ENCODE assay signal across 1 cellular context in the genomic region with DNA sequence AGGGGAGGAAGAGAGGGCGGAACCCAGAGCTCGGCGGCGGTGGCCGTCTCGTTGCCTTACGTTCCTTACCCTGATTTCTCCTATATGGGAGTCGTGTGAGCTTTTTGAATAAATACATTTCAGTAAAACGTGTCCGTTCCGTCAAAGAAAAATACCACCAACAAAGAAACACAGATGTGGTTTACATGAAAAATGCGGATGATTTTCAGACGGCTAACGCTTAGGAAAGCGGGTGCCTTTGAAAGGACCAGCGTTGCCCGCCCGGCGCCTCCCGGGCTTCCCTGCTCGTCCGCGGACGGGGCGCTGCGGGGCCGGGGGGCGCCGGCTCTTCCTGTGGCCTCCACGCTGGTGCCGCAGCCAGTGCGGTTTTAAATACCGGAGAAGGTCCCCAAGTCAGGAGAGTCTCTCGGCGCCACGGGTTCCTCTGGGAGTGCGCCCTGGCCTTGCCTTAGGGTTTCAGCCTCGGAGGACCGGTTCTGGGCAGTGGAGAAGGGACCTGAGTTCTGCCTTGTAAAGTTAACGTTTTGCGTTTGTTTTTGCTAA.
A peak's percentile ranks its signal among the peaks of the same experiment; 100 is the strongest.
TF ChIP-seq lines count a peak whose summit lies in the region.

No MANE protein-coding gene starts in this region.

TF ChIP-seq in GM12878, 131 proteins besides CTCF, POLR2A, EP300 and RAD21 (continued from another document and continues in another):
- TF ChIP-seq, protein P1, sequence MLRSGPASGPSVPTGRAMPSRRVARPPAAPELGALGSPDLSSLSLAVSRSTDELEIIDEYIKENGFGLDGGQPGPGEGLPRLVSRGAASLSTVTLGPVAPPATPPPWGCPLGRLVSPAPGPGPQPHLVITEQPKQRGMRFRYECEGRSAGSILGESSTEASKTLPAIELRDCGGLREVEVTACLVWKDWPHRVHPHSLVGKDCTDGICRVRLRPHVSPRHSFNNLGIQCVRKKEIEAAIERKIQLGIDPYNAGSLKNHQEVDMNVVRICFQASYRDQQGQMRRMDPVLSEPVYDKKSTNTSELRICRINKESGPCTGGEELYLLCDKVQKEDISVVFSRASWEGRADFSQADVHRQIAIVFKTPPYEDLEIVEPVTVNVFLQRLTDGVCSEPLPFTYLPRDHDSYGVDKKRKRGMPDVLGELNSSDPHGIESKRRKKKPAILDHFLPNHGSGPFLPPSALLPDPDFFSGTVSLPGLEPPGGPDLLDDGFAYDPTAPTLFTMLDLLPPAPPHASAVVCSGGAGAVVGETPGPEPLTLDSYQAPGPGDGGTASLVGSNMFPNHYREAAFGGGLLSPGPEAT (IDR thresholded peaks at IDR 0.05; ENCODE audit: low read depth) = peak; percentile 41; the same call in 1 of the 2 replicates
- TF ChIP-seq PAX8 (IDR thresholded peaks at IDR 0.05) (no peak), IRF4 (IDR thresholded peaks at IDR 0.05; ENCODE audit: low read depth, low read length) (no peak), BRCA1 (IDR thresholded peaks at IDR 0.05; ENCODE audit: low read depth, low read length) (no peak), NFXL1 (IDR thresholded peaks at IDR 0.05; ENCODE audit: borderline replicate concordance) (no peak), IKZF2 (IDR thresholded peaks at IDR 0.05) (no peak; a peak in 1 of 4 replicates), EZH2 (IDR thresholded peaks at IDR 0.05; ENCODE audit: borderline replicate concordance, control insufficient read depth, low read depth, low read length) (no peak), SRF (IDR thresholded peaks at IDR 0.05; ENCODE audit: low read depth in 2 of 2, low read length in 2 of 2) (no peak), CREM (IDR thresholded peaks at IDR 0.05; ENCODE audit: low read depth) (0 out of 2 replicates have a peak, but pooled peaks have one; percentile 29), MYB (IDR thresholded peaks at IDR 0.05; ENCODE audit: borderline replicate concordance, low read depth, low read length) (0 out of 2 replicates have a peak, but pooled peaks have one; percentile 42), RB1 (IDR thresholded peaks at IDR 0.05; ENCODE audit: borderline replicate concordance) (no peak), SMARCA5 (IDR thresholded peaks at IDR 0.05) (no peak), PAX5 (IDR thresholded peaks at IDR 0.05; ENCODE audit: borderline replicate concordance, low read depth, low read length) (no peak), MTA3 (IDR thresholded peaks at IDR 0.05; ENCODE audit: borderline replicate concordance, low read length) (no peak), RFX5 (IDR thresholded peaks at IDR 0.05; ENCODE audit: low read depth, low read length) (no peak), NR2C1 (IDR thresholded peaks at IDR 0.05) (no peak), LARP7 (IDR thresholded peaks at IDR 0.05) (no peak), SIN3A (IDR thresholded peaks at IDR 0.05; ENCODE audit: low read depth, low read length) (no peak), BCL11A (IDR thresholded peaks at IDR 0.05; ENCODE audit: low read depth, low read length) (no peak), SMAD1 (IDR thresholded peaks at IDR 0.05; ENCODE audit: low read depth, partially characterized antibody) (no peak), BMI1 (IDR thresholded peaks at IDR 0.05; ENCODE audit: borderline replicate concordance) (no peak), RUNX3 (IDR thresholded peaks at IDR 0.05; ENCODE audit: low read length) (peak; percentile 49), ZBED1 (IDR thresholded peaks at IDR 0.05; ENCODE audit: borderline replicate concordance) (no peak), FOS (IDR thresholded peaks at IDR 0.05; ENCODE audit: borderline replicate concordance, extremely low read depth, insufficient read length) (no peak), EED (IDR thresholded peaks at IDR 0.05; ENCODE audit: low read depth) (0 out of 2 replicates have a peak, but pooled peaks have one; percentile 12), ZNF24 (IDR thresholded peaks at IDR 0.05) (peak; percentile 58; the same call in 1 of the 2 replicates), SMAD5 (IDR thresholded peaks at IDR 0.05; ENCODE audit: low read depth) (no peak)
- TF ChIP-seq, protein P2, sequence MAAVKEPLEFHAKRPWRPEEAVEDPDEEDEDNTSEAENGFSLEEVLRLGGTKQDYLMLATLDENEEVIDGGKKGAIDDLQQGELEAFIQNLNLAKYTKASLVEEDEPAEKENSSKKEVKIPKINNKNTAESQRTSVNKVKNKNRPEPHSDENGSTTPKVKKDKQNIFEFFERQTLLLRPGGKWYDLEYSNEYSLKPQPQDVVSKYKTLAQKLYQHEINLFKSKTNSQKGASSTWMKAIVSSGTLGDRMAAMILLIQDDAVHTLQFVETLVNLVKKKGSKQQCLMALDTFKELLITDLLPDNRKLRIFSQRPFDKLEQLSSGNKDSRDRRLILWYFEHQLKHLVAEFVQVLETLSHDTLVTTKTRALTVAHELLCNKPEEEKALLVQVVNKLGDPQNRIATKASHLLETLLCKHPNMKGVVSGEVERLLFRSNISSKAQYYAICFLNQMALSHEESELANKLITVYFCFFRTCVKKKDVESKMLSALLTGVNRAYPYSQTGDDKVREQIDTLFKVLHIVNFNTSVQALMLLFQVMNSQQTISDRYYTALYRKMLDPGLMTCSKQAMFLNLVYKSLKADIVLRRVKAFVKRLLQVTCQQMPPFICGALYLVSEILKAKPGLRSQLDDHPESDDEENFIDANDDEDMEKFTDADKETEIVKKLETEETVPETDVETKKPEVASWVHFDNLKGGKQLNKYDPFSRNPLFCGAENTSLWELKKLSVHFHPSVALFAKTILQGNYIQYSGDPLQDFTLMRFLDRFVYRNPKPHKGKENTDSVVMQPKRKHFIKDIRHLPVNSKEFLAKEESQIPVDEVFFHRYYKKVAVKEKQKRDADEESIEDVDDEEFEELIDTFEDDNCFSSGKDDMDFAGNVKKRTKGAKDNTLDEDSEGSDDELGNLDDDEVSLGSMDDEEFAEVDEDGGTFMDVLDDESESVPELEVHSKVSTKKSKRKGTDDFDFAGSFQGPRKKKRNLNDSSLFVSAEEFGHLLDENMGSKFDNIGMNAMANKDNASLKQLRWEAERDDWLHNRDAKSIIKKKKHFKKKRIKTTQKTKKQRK (IDR thresholded peaks at IDR 0.05; ENCODE audit: low read depth, low read length) = no peak
- TF ChIP-seq, protein P3, sequence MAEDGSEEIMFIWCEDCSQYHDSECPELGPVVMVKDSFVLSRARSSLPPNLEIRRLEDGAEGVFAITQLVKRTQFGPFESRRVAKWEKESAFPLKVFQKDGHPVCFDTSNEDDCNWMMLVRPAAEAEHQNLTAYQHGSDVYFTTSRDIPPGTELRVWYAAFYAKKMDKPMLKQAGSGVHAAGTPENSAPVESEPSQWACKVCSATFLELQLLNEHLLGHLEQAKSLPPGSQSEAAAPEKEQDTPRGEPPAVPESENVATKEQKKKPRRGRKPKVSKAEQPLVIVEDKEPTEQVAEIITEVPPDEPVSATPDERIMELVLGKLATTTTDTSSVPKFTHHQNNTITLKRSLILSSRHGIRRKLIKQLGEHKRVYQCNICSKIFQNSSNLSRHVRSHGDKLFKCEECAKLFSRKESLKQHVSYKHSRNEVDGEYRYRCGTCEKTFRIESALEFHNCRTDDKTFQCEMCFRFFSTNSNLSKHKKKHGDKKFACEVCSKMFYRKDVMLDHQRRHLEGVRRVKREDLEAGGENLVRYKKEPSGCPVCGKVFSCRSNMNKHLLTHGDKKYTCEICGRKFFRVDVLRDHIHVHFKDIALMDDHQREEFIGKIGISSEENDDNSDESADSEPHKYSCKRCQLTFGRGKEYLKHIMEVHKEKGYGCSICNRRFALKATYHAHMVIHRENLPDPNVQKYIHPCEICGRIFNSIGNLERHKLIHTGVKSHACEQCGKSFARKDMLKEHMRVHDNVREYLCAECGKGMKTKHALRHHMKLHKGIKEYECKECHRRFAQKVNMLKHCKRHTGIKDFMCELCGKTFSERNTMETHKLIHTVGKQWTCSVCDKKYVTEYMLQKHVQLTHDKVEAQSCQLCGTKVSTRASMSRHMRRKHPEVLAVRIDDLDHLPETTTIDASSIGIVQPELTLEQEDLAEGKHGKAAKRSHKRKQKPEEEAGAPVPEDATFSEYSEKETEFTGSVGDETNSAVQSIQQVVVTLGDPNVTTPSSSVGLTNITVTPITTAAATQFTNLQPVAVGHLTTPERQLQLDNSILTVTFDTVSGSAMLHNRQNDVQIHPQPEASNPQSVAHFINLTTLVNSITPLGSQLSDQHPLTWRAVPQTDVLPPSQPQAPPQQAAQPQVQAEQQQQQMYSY (CRISPR knock-in tag; IDR thresholded peaks at IDR 0.05) = no peak
- TF ChIP-seq, protein P4, sequence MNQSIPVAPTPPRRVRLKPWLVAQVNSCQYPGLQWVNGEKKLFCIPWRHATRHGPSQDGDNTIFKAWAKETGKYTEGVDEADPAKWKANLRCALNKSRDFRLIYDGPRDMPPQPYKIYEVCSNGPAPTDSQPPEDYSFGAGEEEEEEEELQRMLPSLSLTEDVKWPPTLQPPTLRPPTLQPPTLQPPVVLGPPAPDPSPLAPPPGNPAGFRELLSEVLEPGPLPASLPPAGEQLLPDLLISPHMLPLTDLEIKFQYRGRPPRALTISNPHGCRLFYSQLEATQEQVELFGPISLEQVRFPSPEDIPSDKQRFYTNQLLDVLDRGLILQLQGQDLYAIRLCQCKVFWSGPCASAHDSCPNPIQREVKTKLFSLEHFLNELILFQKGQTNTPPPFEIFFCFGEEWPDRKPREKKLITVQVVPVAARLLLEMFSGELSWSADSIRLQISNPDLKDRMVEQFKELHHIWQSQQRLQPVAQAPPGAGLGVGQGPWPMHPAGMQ (IDR thresholded peaks at IDR 0.05; ENCODE audit: borderline replicate concordance) = peak; percentile 77; the same call in 1 of the 2 replicates
- TF ChIP-seq, protein P5, sequence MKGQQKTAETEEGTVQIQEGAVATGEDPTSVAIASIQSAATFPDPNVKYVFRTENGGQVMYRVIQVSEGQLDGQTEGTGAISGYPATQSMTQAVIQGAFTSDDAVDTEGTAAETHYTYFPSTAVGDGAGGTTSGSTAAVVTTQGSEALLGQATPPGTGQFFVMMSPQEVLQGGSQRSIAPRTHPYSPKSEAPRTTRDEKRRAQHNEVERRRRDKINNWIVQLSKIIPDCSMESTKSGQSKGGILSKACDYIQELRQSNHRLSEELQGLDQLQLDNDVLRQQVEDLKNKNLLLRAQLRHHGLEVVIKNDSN (IDR thresholded peaks at IDR 0.05; ENCODE audit: borderline replicate concordance, extremely low read length, insufficient read depth, low read depth, low read length) = no peak
- TF ChIP-seq, protein P6, sequence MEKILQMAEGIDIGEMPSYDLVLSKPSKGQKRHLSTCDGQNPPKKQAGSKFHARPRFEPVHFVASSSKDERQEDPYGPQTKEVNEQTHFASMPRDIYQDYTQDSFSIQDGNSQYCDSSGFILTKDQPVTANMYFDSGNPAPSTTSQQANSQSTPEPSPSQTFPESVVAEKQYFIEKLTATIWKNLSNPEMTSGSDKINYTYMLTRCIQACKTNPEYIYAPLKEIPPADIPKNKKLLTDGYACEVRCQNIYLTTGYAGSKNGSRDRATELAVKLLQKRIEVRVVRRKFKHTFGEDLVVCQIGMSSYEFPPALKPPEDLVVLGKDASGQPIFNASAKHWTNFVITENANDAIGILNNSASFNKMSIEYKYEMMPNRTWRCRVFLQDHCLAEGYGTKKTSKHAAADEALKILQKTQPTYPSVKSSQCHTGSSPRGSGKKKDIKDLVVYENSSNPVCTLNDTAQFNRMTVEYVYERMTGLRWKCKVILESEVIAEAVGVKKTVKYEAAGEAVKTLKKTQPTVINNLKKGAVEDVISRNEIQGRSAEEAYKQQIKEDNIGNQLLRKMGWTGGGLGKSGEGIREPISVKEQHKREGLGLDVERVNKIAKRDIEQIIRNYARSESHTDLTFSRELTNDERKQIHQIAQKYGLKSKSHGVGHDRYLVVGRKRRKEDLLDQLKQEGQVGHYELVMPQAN (conservative IDR thresholded peaks at IDR 0.05) = peak; percentile 40; the same call in 1 of the 2 replicates
- TF ChIP-seq, protein P7, sequence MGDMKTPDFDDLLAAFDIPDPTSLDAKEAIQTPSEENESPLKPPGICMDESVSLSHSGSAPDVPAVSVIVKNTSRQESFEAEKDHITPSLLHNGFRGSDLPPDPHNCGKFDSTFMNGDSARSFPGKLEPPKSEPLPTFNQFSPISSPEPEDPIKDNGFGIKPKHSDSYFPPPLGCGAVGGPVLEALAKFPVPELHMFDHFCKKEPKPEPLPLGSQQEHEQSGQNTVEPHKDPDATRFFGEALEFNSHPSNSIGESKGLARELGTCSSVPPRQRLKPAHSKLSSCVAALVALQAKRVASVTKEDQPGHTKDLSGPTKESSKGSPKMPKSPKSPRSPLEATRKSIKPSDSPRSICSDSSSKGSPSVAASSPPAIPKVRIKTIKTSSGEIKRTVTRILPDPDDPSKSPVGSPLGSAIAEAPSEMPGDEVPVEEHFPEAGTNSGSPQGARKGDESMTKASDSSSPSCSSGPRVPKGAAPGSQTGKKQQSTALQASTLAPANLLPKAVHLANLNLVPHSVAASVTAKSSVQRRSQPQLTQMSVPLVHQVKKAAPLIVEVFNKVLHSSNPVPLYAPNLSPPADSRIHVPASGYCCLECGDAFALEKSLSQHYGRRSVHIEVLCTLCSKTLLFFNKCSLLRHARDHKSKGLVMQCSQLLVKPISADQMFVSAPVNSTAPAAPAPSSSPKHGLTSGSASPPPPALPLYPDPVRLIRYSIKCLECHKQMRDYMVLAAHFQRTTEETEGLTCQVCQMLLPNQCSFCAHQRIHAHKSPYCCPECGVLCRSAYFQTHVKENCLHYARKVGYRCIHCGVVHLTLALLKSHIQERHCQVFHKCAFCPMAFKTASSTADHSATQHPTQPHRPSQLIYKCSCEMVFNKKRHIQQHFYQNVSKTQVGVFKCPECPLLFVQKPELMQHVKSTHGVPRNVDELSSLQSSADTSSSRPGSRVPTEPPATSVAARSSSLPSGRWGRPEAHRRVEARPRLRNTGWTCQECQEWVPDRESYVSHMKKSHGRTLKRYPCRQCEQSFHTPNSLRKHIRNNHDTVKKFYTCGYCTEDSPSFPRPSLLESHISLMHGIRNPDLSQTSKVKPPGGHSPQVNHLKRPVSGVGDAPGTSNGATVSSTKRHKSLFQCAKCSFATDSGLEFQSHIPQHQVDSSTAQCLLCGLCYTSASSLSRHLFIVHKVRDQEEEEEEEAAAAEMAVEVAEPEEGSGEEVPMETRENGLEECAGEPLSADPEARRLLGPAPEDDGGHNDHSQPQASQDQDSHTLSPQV (IDR thresholded peaks at IDR 0.05) = no peak
- TF ChIP-seq, protein P8, sequence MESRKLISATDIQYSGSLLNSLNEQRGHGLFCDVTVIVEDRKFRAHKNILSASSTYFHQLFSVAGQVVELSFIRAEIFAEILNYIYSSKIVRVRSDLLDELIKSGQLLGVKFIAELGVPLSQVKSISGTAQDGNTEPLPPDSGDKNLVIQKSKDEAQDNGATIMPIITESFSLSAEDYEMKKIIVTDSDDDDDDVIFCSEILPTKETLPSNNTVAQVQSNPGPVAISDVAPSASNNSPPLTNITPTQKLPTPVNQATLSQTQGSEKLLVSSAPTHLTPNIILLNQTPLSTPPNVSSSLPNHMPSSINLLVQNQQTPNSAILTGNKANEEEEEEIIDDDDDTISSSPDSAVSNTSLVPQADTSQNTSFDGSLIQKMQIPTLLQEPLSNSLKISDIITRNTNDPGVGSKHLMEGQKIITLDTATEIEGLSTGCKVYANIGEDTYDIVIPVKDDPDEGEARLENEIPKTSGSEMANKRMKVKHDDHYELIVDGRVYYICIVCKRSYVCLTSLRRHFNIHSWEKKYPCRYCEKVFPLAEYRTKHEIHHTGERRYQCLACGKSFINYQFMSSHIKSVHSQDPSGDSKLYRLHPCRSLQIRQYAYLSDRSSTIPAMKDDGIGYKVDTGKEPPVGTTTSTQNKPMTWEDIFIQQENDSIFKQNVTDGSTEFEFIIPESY (IDR thresholded peaks at IDR 0.05) = no peak
